4 cellular contexts compared by ENCODE assay signal in genomic region chrX:1841746-1842145, GRCh38.
"Had no signal": no experiment of that assay in that cellular context is flagged by ENCODE, and none has a peak within 500 bp of the region (broad histone marks: within the 10 kb centered on the region; RNA-seq: fewer than 3 reads in every experiment).

No MANE protein-coding gene starts in this region.

- ATAC-seq: HepG2, K562 had no signal

- DNase-seq: IMR-90, KBM-7 had no signal
